In the genomic region with DNA sequence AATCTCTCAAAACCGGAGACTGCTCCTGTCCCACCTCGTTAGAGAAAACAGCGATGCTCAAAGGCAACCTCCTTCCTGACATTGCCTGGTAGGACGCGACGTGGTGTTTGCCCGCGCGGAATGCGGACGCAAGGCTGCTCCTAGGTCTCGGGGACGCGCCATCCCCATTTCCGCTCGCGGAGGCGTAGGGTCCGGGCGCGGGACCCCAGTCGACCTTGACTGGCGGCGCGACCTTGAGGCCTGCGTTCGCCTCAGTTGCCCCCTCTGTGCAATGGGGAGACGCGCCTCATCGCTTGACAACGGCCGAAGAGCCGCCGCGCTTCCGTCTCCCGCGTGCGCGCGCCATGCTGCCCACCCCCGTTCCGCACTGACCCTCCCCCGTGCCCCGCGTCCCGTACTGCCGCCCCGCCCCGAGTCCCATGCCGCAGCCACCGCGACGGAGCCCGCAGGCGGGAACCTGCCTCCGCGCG, we compare ENCODE assay signal across 8 cellular contexts. TPM values are rescaled to one million over a fixed set of nuclear protein-coding genes. Genes with fewer than 3 reads are reported as not detected.
A peak's percentile ranks its signal among the peaks of the same experiment; 100 is the strongest.
DNase-seq lines count a peak whose midpoint lies in the region; ATAC-seq and TF ChIP-seq lines count a peak whose summit lies in the region.

No MANE protein-coding gene starts in this region.

- peak overlapping the region; percentile 95 to 96 for H3K27ac Mint-ChIP-seq in natural killer cell

- peaks cover 40% of the 10 kb centered on the region for H3K36me3 ChIP-seq in KOPT-K1 (ENCODE audit: insufficient read depth, low read length)
- H3K36me3 ChIP-seq in SU-DHL-6 (ENCODE audit: low read length) = peaks cover 31% of the 10 kb centered on the region
- H3K36me3 ChIP-seq in esophagus muscularis mucosa = peaks cover 17 to 25% (median 21%) of the 10 kb centered on the region in 4 donors

- H4K20me1 ChIP-seq in SU-DHL-6 (ENCODE audit: low read depth, low read length) = peaks cover 30% of the 10 kb centered on the region

- H3K4me3 ChIP-seq in SU-DHL-6 (ENCODE audit: insufficient read depth, low read length, poor library complexity, severe bottlenecking) = peak overlapping the region; percentile 77
- peak overlapping the region; percentile 75 to 91 (median 86) for H3K4me3 ChIP-seq in esophagus muscularis mucosa

- H3K9me3 Mint-ChIP-seq in natural killer cell = no peaks in the 10 kb centered on the region

- H3K36me3 Mint-ChIP-seq in natural killer cell = peaks cover 4% of the 10 kb centered on the region

- TF ChIP-seq CTCF in SU-DHL-6 (IDR thresholded peaks at IDR 0.05; ENCODE audit: insufficient read depth, low read length, poor library complexity, severe bottlenecking) = no peak
- no peak for TF ChIP-seq CTCF in esophagus muscularis mucosa (IDR thresholded peaks at IDR 0.05)
- TF ChIP-seq CTCF in natural killer cell (IDR thresholded peaks at IDR 0.05) = no peak

- peaks cover 25 to 55% (median 45%) of the 10 kb centered on the region in 4 donors for H3K4me1 ChIP-seq in esophagus muscularis mucosa

- H3F3A ChIP-seq in SU-DHL-6 (ENCODE audit: insufficient read depth) = peaks cover 57% of the 10 kb centered on the region

- H3K79me2 ChIP-seq in SU-DHL-6 (ENCODE audit: insufficient read depth, low read length) = peaks cover 52% of the 10 kb centered on the region

- H3K4me2 ChIP-seq in SU-DHL-6 (ENCODE audit: low read depth, low read length, poor library complexity, severe bottlenecking) = peak overlapping the region; percentile 74

- ATAC-seq in GM21528 (IDR thresholded peaks at IDR 0.05; ENCODE audit: low FRiP score, unreplicated experiment) (peak; percentile 37), natural killer cell (peak; percentile 2 to 8 (median 4)), sciatic nerve (no peak)

- intact Hi-C loops in esophagus muscularis mucosa (cut with DNase I) (loop anchor here (2.0 kb wide), 1 partner anchor 51 kb away; no protein-coding TSS in a partner anchor), natural killer cell (cut with micrococcal nuclease) (loop anchor here (2.0 kb wide), 2 partner anchors 27 to 157 kb away; no protein-coding TSS in a partner anchor), sciatic nerve (cut with DNase I) (no loop called here)

- no peaks in the 10 kb centered on the region for H3K9me2 ChIP-seq in SU-DHL-6 (replicated peaks; ENCODE audit: insufficient read depth, low read length)

- H2AFZ ChIP-seq in SU-DHL-6 (ENCODE audit: low read depth, low read length, severe bottlenecking) = peak overlapping the region; percentile 61

- peak overlapping the region; percentile 90 for H3K27ac ChIP-seq in KOPT-K1 (ENCODE audit: low read depth, low read length, poor library complexity, severe bottlenecking)
- peak overlapping the region; percentile 84 for H3K27ac ChIP-seq in SU-DHL-6 (ENCODE audit: low read depth, low read length)
- peak overlapping the region; percentile 95 to 100 (median 100) for H3K27ac ChIP-seq in esophagus muscularis mucosa (replicated peaks in 1 of 4)

- peak; percentile 20 for TF ChIP-seq POLR2A in esophagus muscularis mucosa (IDR thresholded peaks at IDR 0.05; ENCODE audit: low read depth)

- H3K4me1 Mint-ChIP-seq in natural killer cell = peaks cover 21 to 27% of the 10 kb centered on the region in 2 donors

- peak overlapping the region; percentile 94 for H3K4me3 Mint-ChIP-seq in natural killer cell

- WGBS in esophagus muscularis mucosa = under 1% methylated on average over 17 of the region's 59 CpGs

- peak overlapping the region; percentile 90 for H3K9ac ChIP-seq in SU-DHL-6 (ENCODE audit: low read length)

- no peaks in the 10 kb centered on the region for H3K27me3 Mint-ChIP-seq in natural killer cell (ENCODE audit: low read depth in 2 of 2)

- H3K9me3 ChIP-seq in KOPT-K1 (ENCODE audit: insufficient read depth, low read length, poor library complexity, severe bottlenecking) = no peaks in the 10 kb centered on the region
- H3K9me3 ChIP-seq in SU-DHL-6 (ENCODE audit: insufficient read depth, low read length) = no peaks in the 10 kb centered on the region
- H3K9me3 ChIP-seq in esophagus muscularis mucosa = no peaks in the 10 kb centered on the region

- TF ChIP-seq EP300 in esophagus muscularis mucosa (IDR thresholded peaks at IDR 0.05) = no peak

- H3K27me3 ChIP-seq in SU-DHL-6 (ENCODE audit: low read length) (no peaks in the 10 kb centered on the region), esophagus muscularis mucosa (no peaks in the 10 kb centered on the region)

- DNase-seq in EH (ENCODE audit: low read depth) (peak; percentile 73), esophagus muscularis mucosa (ENCODE audit: extremely low spot score) (no peak), natural killer cell (no peak), sciatic nerve (ENCODE audit: low spot score) (no peak), mesenteric fat pad (ENCODE audit: low spot score) (no peak)

RNA-seq across cellular contexts. Expression of gene PPIA, which starts 0.4 kb away (rescaled TPM):
- total RNA-seq in esophagus muscularis mucosa (1,000 to 10,000 TPM; 1,223 to 1,666 (median 1,462) TPM), natural killer cell (100 to 1,000 TPM; 701 to 727 (median 718) TPM), sciatic nerve (637 TPM), mesenteric fat pad (1,211 TPM)

RNA-seq across cellular contexts. Expression of gene ZMIZ2, which starts 47.4 kb away (rescaled TPM):
- total RNA-seq in esophagus muscularis mucosa (10 to 100 TPM; 12.4 to 36.0 (median 28.4) TPM), natural killer cell (100 to 1,000 TPM; 152 to 170 (median 167) TPM), sciatic nerve (92.7 TPM), mesenteric fat pad (47.8 TPM)

RNA-seq across cellular contexts. Expression of gene H2AZ2, which starts 51.8 kb away (rescaled TPM):
- 100 to 1,000 TPM; 175 to 227 (median 203) TPM for total RNA-seq in esophagus muscularis mucosa
- 100 to 1,000 TPM; 178 to 196 (median 190) TPM for total RNA-seq in natural killer cell
- 159 TPM for total RNA-seq in sciatic nerve
- total RNA-seq in mesenteric fat pad = 92.3 TPM
